Comparison of ENCODE assay signal across 8 cellular contexts in genomic region chr14:74302160-74302628, GRCh38. TPM values are rescaled to one million over a fixed set of nuclear protein-coding genes. Genes with fewer than 3 reads are reported as not detected.
DNase-seq lines count a peak whose midpoint lies in the region; ATAC-seq and TF ChIP-seq lines count a peak whose summit lies in the region.

No MANE protein-coding gene starts in this region.

- H3K9me3 ChIP-seq in HUES6 (ENCODE audit: control insufficient read depth, insufficient read depth, low read depth, low read length), result no peaks in the 10 kb centered on the region
- H3K9me3 ChIP-seq in right lobe of liver, result no peaks in the 10 kb centered on the region
- H3K9me3 ChIP-seq in testis, result no peaks in the 10 kb centered on the region

- TF ChIP-seq CTCF in right lobe of liver (IDR thresholded peaks at IDR 0.05), result peak; percentile 35 to 45 (median 39)
- peak; percentile 42 to 61 (median 54) for TF ChIP-seq CTCF in testis (IDR thresholded peaks at IDR 0.05)

- DNase-seq in COR-L47 (lab: John Stamatoyannopoulos, UW) (peak; percentile 32), GM19240 (ENCODE audit: insufficient read length, low spot score) (peak; percentile 23), SIG-M5 treated with dmso at 0.1 percent for 504 hours (lab: John Stamatoyannopoulos, UW; ENCODE audit: unreplicated experiment) (peak; percentile 72), dedifferentiated amniotic fluid mesenchymal stem cell (ENCODE audit: extremely low spot score) (peak; percentile 59), right lobe of liver (no peak), testis (no peak)
- DNase-seq in stimulated activated naive CD4-positive, alpha-beta T cell treated with Interleukin-2 at 50 U/mL for 16 hours (lab: John Stamatoyannopoulos, UW), result no peak

- intact Hi-C loops in right lobe of liver (cut with DNase I) (no loop called here), testis (cut with DNase I; ENCODE audit: low total_unique reads) (no loop called here)

- H3K36me3 ChIP-seq in HUES6 (ENCODE audit: control insufficient read depth, insufficient read depth, low read length) (peaks cover 26% of the 10 kb centered on the region), right lobe of liver (peaks cover 0 to 20% (median 4%) of the 10 kb centered on the region in 4 donors), testis (ENCODE audit: low read depth, missing control alignments) (no peaks in the 10 kb centered on the region)

- H3K4me1 ChIP-seq in HUES6 (ENCODE audit: control insufficient read depth, insufficient read depth, low read length), result peaks cover 6% of the 10 kb centered on the region
- peaks cover 0 to 6% (median 2%) of the 10 kb centered on the region in 4 donors for H3K4me1 ChIP-seq in right lobe of liver
- no peaks in the 10 kb centered on the region for H3K4me1 ChIP-seq in testis

- under 1% methylated on average over 6 of the region's 6 CpGs for WGBS in right lobe of liver (ENCODE audit: insufficient coverage, low coverage, low lambda C conversion rate, missing lambda C conversion rate)
- WGBS in testis, 2 donors, result 0 to 1% methylated on average over 6 of the region's 6 CpGs

- H3K27me3 ChIP-seq in HUES6 (ENCODE audit: control insufficient read depth, insufficient read depth, low read length) (no peaks in the 10 kb centered on the region), right lobe of liver (no peaks in the 10 kb centered on the region), testis (no peaks in the 10 kb centered on the region)

- H3K9ac ChIP-seq in HUES6 (ENCODE audit: low read length), result peak overlapping the region; percentile 85

- H3K4me3 ChIP-seq in HUES6 (ENCODE audit: low read depth, low read length) (peak overlapping the region; percentile 83), right lobe of liver (peak overlapping the region; percentile 75 to 97 (median 94)), testis (peak overlapping the region; percentile 83 to 86)

- TF ChIP-seq POLR2A in right lobe of liver (IDR thresholded peaks at IDR 0.05) (no peak), testis (IDR thresholded peaks at IDR 0.05) (no peak)

- peak; percentile 55 to 66 (median 60) for ATAC-seq in right lobe of liver

- peak overlapping the region; percentile 46; the same call in 1 of the 2 replicates for H3K27ac ChIP-seq in HUES6 (ENCODE audit: low read depth, low read length)
- H3K27ac ChIP-seq in right lobe of liver, result peak overlapping the region; percentile 58 to 89 (median 86)
- peak overlapping the region; percentile 83 to 90 for H3K27ac ChIP-seq in testis

RNA-seq across cellular contexts. Expression of gene ABCD4, which starts 0.5 kb away (rescaled TPM):
- total RNA-seq in right lobe of liver (10 to 100 TPM; 20.3 to 39.3 (median 32.2) TPM), testis (10 to 100 TPM; 86.7 to 89.4 TPM)
- 53.8 TPM for polyA plus RNA-seq in testis (ENCODE audit: insufficient read depth, low read depth, low replicate concordance)

RNA-seq across cellular contexts. Expression of gene VRTN, which starts 46.1 kb away (rescaled TPM):
- not detected for total RNA-seq in right lobe of liver
- total RNA-seq in testis, result 1 to 10 TPM in 1 of 2 donors, under 1 TPM in 1; 0.47 to 1.6 TPM
- 3.5 TPM for polyA plus RNA-seq in testis (ENCODE audit: insufficient read depth, low read depth, low replicate concordance)

Comparison
In these comparisons a context has a peak if more than half of its experiments do, and no peak if none do; other contexts are left out.
1. DNase-seq: peak in COR-L47 (single experiment), GM19240 (single experiment), SIG-M5 treated with dmso at 0.1 percent for 504 hours (single experiment) and dedifferentiated amniotic fluid mesenchymal stem cell (single experiment); none in right lobe of liver (0 of 3), testis (single experiment) and stimulated activated naive CD4-positive, alpha-beta T cell treated with Interleukin-2 at 50 U/mL for 16 hours (single experiment).
2. Peak in every context shown above with its lines, with median percentiles within 50 percentile points of each other: H3K27ac ChIP-seq and H3K4me3 ChIP-seq.